ENCODE assay signal across 8 cellular contexts in genomic region chr13:107124129-107124718, GRCh38.
DNase-seq lines count a peak whose midpoint lies in the region; ATAC-seq, FAIRE-seq and TF ChIP-seq lines count a peak whose summit lies in the region.

No MANE protein-coding gene starts in this region.

- TF ChIP-seq POLR2A in body of pancreas (IDR thresholded peaks at IDR 0.05), result no peak

- H3K9me3 ChIP-seq in body of pancreas, result no peaks in the 10 kb centered on the region

- POLR2A ChIA-PET in naive thymus-derived CD8-positive, alpha-beta T cell (lab: Charles Lee), result no interaction called here

- no peaks in the 10 kb centered on the region for H3K4me1 Mint-ChIP-seq in activated naive CD4-positive, alpha-beta T cell treated with anti-CD3 and anti-CD28 coated beads, Interleukin-2, amount 10 ng/mL, durations not matched to agents 7 days and 5 days
- no peaks in the 10 kb centered on the region for H3K4me1 Mint-ChIP-seq in naive thymus-derived CD8-positive, alpha-beta T cell

- H3K36me3 Mint-ChIP-seq in activated naive CD4-positive, alpha-beta T cell treated with anti-CD3 and anti-CD28 coated beads, Interleukin-2, amount 10 ng/mL, durations not matched to agents 7 days and 5 days, result no peaks in the 10 kb centered on the region
- H3K36me3 Mint-ChIP-seq in naive thymus-derived CD8-positive, alpha-beta T cell, result no peaks in the 10 kb centered on the region

- no peak overlapping the region for H3K4me3 Mint-ChIP-seq in activated naive CD4-positive, alpha-beta T cell treated with anti-CD3 and anti-CD28 coated beads, Interleukin-2, amount 10 ng/mL, durations not matched to agents 7 days and 5 days
- H3K4me3 Mint-ChIP-seq in naive thymus-derived CD8-positive, alpha-beta T cell, result no peak overlapping the region

- H3K27ac Mint-ChIP-seq in activated naive CD4-positive, alpha-beta T cell treated with anti-CD3 and anti-CD28 coated beads, Interleukin-2, amount 10 ng/mL, durations not matched to agents 7 days and 5 days, result no peak overlapping the region
- no peak overlapping the region for H3K27ac Mint-ChIP-seq in naive thymus-derived CD8-positive, alpha-beta T cell

- 0 to 1% methylated on average over 2 of the region's 2 CpGs for WGBS in body of pancreas, 2 donors

- H3K27me3 ChIP-seq in body of pancreas, result no peaks in the 10 kb centered on the region

- DNase-seq in D721Med (ENCODE audit: insufficient read length, low spot score), result no peak
- peak; percentile 4 for DNase-seq in LoVo (ENCODE audit: low spot score)
- no peak for DNase-seq in body of pancreas
- peak; percentile 29 for DNase-seq in middle frontal gyrus (ENCODE audit: extremely low spot score, low spot score)
- no peak for DNase-seq in activated naive CD4-positive, alpha-beta T cell treated with anti-CD3 and anti-CD28 coated beads, Interleukin-2, amount 10 ng/mL, durations not matched to agents 7 days and 5 days
- DNase-seq in naive thymus-derived CD8-positive, alpha-beta T cell, result no peak
- DNase-seq in C1 segment of cervical spinal cord (lab: John Stamatoyannopoulos, UW), result no peak
- DNase-seq in UCSD-AML1 (lab: John Stamatoyannopoulos, UW; ENCODE audit: unreplicated experiment), result no peak

- no peak overlapping the region for H3K4me3 ChIP-seq in body of pancreas

- H3K27ac ChIP-seq in body of pancreas, result no peak overlapping the region

- TF ChIP-seq CTCF in D721Med (IDR thresholded peaks at IDR 0.05; ENCODE audit: insufficient read depth, missing control alignments) (peak; percentile 48), body of pancreas (IDR thresholded peaks at IDR 0.05) (peak; percentile 6 to 62 (median 60))

- intact Hi-C loops in body of pancreas (cut with DNase I), result no loop called here

- CTCF ChIA-PET in activated naive CD4-positive, alpha-beta T cell treated with anti-CD3 and anti-CD28 coated beads, Interleukin-2, amount 10 ng/mL, durations not matched to agents 7 days and 5 days (lab: Charles Lee), result no interaction called here

- no peaks in the 10 kb centered on the region for H3K4me1 ChIP-seq in body of pancreas

- no peak for ATAC-seq in body of pancreas
- no peak for ATAC-seq in naive thymus-derived CD8-positive, alpha-beta T cell

- no peaks in the 10 kb centered on the region for H3K27me3 Mint-ChIP-seq in activated naive CD4-positive, alpha-beta T cell treated with anti-CD3 and anti-CD28 coated beads, Interleukin-2, amount 10 ng/mL, durations not matched to agents 7 days and 5 days
- peaks cover 0 to 3% (median 0%) of the 10 kb centered on the region in 5 donors for H3K27me3 Mint-ChIP-seq in naive thymus-derived CD8-positive, alpha-beta T cell

- no peaks in the 10 kb centered on the region for H3K9me3 Mint-ChIP-seq in activated naive CD4-positive, alpha-beta T cell treated with anti-CD3 and anti-CD28 coated beads, Interleukin-2, amount 10 ng/mL, durations not matched to agents 7 days and 5 days
- H3K9me3 Mint-ChIP-seq in naive thymus-derived CD8-positive, alpha-beta T cell, result peaks cover 0 to 22% (median 0%) of the 10 kb centered on the region in 9 donors

- no peaks in the 10 kb centered on the region for H3K36me3 ChIP-seq in body of pancreas (replicated peaks in 1 of 2; ENCODE audit: insufficient read depth in 1 of 2, low read depth in 2 of 2)

- no peak for FAIRE-seq in D721Med (lab: Jason Lieb, UNC)

Comparison
In these comparisons a context has a peak if more than half of its experiments do, and no peak if none do; other contexts are left out.
1. DNase-seq: peak in LoVo (single experiment) and middle frontal gyrus (single experiment); none in D721Med (single experiment), body of pancreas (0 of 4), activated naive CD4-positive, alpha-beta T cell treated with anti-CD3 and anti-CD28 coated beads, Interleukin-2, amount 10 ng/mL, durations not matched to agents 7 days and 5 days (single experiment), naive thymus-derived CD8-positive, alpha-beta T cell (0 of 10), C1 segment of cervical spinal cord (0 of 14) and UCSD-AML1 (single experiment).